Comparison of ENCODE assay signal across 8 cellular contexts in the genomic region with DNA sequence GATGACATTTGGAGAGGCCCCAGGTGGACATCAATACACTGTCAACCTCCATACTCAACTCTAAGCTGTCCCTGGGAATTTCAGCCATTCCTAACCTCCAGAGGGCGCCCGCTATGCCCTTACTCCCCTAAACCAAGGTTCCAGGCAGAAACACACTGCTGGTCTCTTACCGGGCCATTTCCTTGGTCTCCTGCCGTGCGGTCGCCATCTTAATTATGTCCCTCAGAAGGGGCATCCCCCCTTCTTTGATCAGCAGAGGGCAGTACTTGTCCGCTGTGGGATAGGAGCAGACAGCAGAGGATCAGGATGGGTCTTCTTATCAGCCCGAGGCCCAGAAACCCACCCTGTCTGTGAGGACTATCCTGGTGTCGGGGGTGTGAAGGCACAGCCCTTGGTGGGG. TPM values are rescaled to one million over a fixed set of nuclear protein-coding genes. Genes with fewer than 3 reads are reported as not detected.
A peak's percentile ranks its signal among the peaks of the same experiment; 100 is the strongest.
DNase-seq lines count a peak whose midpoint lies in the region; ATAC-seq, FAIRE-seq and TF ChIP-seq lines count a peak whose summit lies in the region.

No MANE protein-coding gene starts in this region.

- peaks cover 36% of the 10 kb centered on the region for H3K36me3 Mint-ChIP-seq in activated B cell treated with CpG ODN at 0.5 μM for 24 hours (ENCODE audit: low read depth)

- no peaks in the 10 kb centered on the region for H3K9me3 Mint-ChIP-seq in activated B cell treated with CpG ODN at 0.5 μM for 24 hours

- ATAC-seq in activated B cell treated with CpG ODN at 0.5 μM for 24 hours (ENCODE audit: low read depth) (peak; percentile 42), Right ventricle myocardium superior (ENCODE audit: poor library complexity) (peak; percentile 78), GM19463 (IDR thresholded peaks at IDR 0.05; ENCODE audit: unreplicated experiment) (no peak), HG02623 (IDR thresholded peaks at IDR 0.05; ENCODE audit: unreplicated experiment) (no peak)

- H3K4me3 ChIP-seq in AG04449 (ENCODE audit: low read depth, low read length): no peak overlapping the region

- POLR2A ChIA-PET in AG04449 (lab: Yijun Ruan, JAX): no interaction called here
- POLR2A ChIA-PET in activated B cell treated with CpG ODN at 0.5 μM for 24 hours (lab: Charles Lee): interaction anchor here (1.6 kb wide), 1 partner anchor 9 kb away, joined by 6 read pairs; a partner anchor contains a TSS

- CTCF ChIA-PET in AG04449 (lab: Yijun Ruan, JAX): interaction anchor here (0.6 to 4.0 kb wide), 32 partner anchors 9 to 215 kb away, joined by 3 to 46 read pairs (median 4); a partner anchor contains a TSS
- CTCF ChIA-PET in activated B cell treated with CpG ODN at 0.5 μM for 24 hours (lab: Charles Lee): no interaction called here

- no peak for TF ChIP-seq POLR2A in GM12892 (IDR thresholded peaks at IDR 0.05; ENCODE audit: low read depth, low read length)

- no peak overlapping the region for H3K4me3 Mint-ChIP-seq in activated B cell treated with CpG ODN at 0.5 μM for 24 hours

- TF ChIP-seq CTCF in AG04449 (IDR thresholded peaks at IDR 0.05; ENCODE audit: insufficient read depth, low read length, missing control alignments): peak; percentile 70
- no peak for TF ChIP-seq CTCF in activated B cell treated with CpG ODN at 0.5 μM for 24 hours (IDR thresholded peaks at IDR 0.05)

- intact Hi-C loops in activated B cell treated with CpG ODN at 0.5 μM for 24 hours (cut with micrococcal nuclease): no loop called here
- intact Hi-C loops in Right ventricle myocardium superior (cut with DNase I): no loop called here
- intact Hi-C loops in posterior vena cava (cut with DNase I): no loop called here

- FAIRE-seq in GM12892 (lab: Jason Lieb, UNC): peak; percentile 56

- H3K27me3 Mint-ChIP-seq in activated B cell treated with CpG ODN at 0.5 μM for 24 hours: no peaks in the 10 kb centered on the region

- DNase-seq in AG04449 (ENCODE audit: low read depth, low spot score): no peak
- no peak for DNase-seq in GM12892 (ENCODE audit: insufficient read length)
- peak; percentile 31 for DNase-seq in NCI-H2196 (lab: John Stamatoyannopoulos, UW; ENCODE audit: unreplicated experiment)
- no peak for DNase-seq in activated B cell treated with CpG ODN at 0.5 μM for 24 hours
- peak; percentile 71 for DNase-seq in Right ventricle myocardium superior
- DNase-seq in posterior vena cava (ENCODE audit: low spot score): peak; percentile 87

- no peaks in the 10 kb centered on the region for H3K4me1 Mint-ChIP-seq in activated B cell treated with CpG ODN at 0.5 μM for 24 hours

- H3K27ac Mint-ChIP-seq in activated B cell treated with CpG ODN at 0.5 μM for 24 hours: no peak overlapping the region

RNA-seq across cellular contexts. Expression of a gene that starts 9.3 kb away (rescaled TPM):
- 23.0 TPM for polyA plus RNA-seq in GM12892 (2012; ENCODE audit: missing spikeins)
- total RNA-seq in activated B cell treated with CpG ODN at 0.5 μM for 24 hours (40.0 and 40.7 TPM in 2 replicates), Right ventricle myocardium superior (5.4 TPM), posterior vena cava (1 to 10 TPM; 8.3 to 8.6 TPM)

RNA-seq across cellular contexts. Expression of a gene that starts 31.0 kb away (rescaled TPM):
- polyA plus RNA-seq in GM12892 (2012; ENCODE audit: missing spikeins): 4.9 TPM
- total RNA-seq in activated B cell treated with CpG ODN at 0.5 μM for 24 hours (16.9 and 17.4 TPM in 2 replicates), Right ventricle myocardium superior (5.7 TPM), posterior vena cava (10 to 100 TPM in 1 of 2 donors, 1 to 10 TPM in 1; 8.8 to 11.4 TPM)

RNA-seq across cellular contexts. Expression of a gene that starts 38.5 kb away (rescaled TPM):
- 8.4 TPM for polyA plus RNA-seq in GM12892 (2012; ENCODE audit: missing spikeins)
- total RNA-seq in activated B cell treated with CpG ODN at 0.5 μM for 24 hours (24.0 and 26.0 TPM in 2 replicates), Right ventricle myocardium superior (57.3 TPM), posterior vena cava (10 to 100 TPM; 28.1 to 28.9 TPM)

RNA-seq across cellular contexts. Expression of a gene that starts 44.2 kb away (rescaled TPM):
- 546 TPM for polyA plus RNA-seq in GM12892 (2012; ENCODE audit: missing spikeins)
- total RNA-seq in activated B cell treated with CpG ODN at 0.5 μM for 24 hours (762 and 801 TPM in 2 replicates), Right ventricle myocardium superior (167 TPM), posterior vena cava (100 to 1,000 TPM; 189 to 240 TPM)

RNA-seq across cellular contexts. Expression of a gene that starts 53.8 kb away (rescaled TPM):
- 8.7 TPM for polyA plus RNA-seq in GM12892 (2012; ENCODE audit: missing spikeins)
- total RNA-seq in activated B cell treated with CpG ODN at 0.5 μM for 24 hours (21.5 and 26.4 TPM in 2 replicates), Right ventricle myocardium superior (16.6 TPM), posterior vena cava (10 to 100 TPM; 19.2 to 21.3 TPM)

Comparison
In these comparisons a context has a peak if more than half of its experiments do, and no peak if none do; other contexts are left out.
1. DNase-seq: peak in NCI-H2196 (single experiment), Right ventricle myocardium superior (single experiment) and posterior vena cava (single experiment); none in AG04449 (single experiment), GM12892 (single experiment) and activated B cell treated with CpG ODN at 0.5 μM for 24 hours (single experiment).
2. ATAC-seq: peak in activated B cell treated with CpG ODN at 0.5 μM for 24 hours (single experiment) and Right ventricle myocardium superior (single experiment); none in GM19463 (single experiment) and HG02623 (single experiment).